In the genomic region with DNA sequence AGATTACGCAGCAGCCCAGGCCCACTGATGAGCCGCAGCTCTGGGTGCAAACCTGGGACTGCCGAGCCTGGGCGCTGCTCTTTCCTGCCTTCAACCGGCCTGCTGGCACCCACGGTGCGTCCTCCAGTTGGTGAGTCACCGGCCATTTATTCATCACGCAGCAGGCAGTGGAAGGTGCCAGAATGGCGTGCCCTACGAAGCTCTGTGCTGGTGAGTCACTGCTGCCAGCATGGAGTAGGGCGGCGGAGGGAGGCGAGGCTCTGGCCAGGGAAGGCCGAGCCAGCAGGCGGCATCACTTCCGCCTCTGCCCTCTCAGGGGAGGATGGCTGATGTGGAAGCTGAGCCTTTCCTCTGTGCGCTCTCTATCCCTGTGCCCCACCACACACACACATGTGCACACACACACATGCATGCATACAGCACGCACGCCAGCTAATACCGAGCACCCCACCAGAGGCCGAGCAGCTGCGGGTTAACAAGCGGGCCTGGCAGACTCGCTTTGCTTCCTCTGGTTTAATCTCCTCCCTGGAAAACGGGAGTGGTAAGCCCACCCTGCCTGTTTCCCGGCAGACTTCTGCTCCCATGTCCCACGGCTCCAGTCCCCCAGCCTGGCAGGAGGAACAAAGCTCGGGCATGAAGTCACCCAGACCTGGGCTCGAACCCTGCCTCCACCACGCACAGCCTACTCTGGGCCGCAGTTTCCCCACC, we compare ENCODE assay signal across 14 cellular contexts. TPM values are rescaled to one million over a fixed set of nuclear protein-coding genes. Genes with fewer than 3 reads are reported as not detected.
DNase-seq lines count a peak whose midpoint lies in the region; ATAC-seq and TF ChIP-seq lines count a peak whose summit lies in the region.
"Had no signal": no experiment of that assay in that cellular context is flagged by ENCODE, and none has a peak within 500 bp of the region (broad histone marks: within the 10 kb centered on the region; RNA-seq: fewer than 3 reads in every experiment).

No MANE protein-coding gene starts in this region.

- DNase-seq in Daoy (ENCODE audit: low read depth), result peak; percentile 100
- peak; percentile 57 for DNase-seq in NCI-H2196 (lab: John Stamatoyannopoulos, UW; ENCODE audit: unreplicated experiment)
- peak in 7 of 10 donors; percentile 63 to 86 (median 71) for DNase-seq in dorsolateral prefrontal cortex
- peak; percentile 14 for DNase-seq in prostate gland (ENCODE audit: low spot score)
- no peak for DNase-seq in NCI-H1417 (lab: John Stamatoyannopoulos, UW)
- DNase-seq: CD8-positive, alpha-beta memory T cell; HCEC 1CT; lower lobe of right lung; Right ventricle myocardium superior; stimulated activated naive B cell treated with anti-CD40 and anti-IgM and Interleukin-4, amounts not matched to agents 10 μg/mL and 1 μg/mL and 100 μg/mL, for 72 hours had no signal

- ATAC-seq in GM21423 (IDR thresholded peaks at IDR 0.05; ENCODE audit: unreplicated experiment) (no peak), HG02763 (IDR thresholded peaks at IDR 0.05; ENCODE audit: unreplicated experiment) (no peak), GM18511 (IDR thresholded peaks at IDR 0.05; ENCODE audit: unreplicated experiment) (no peak)
- ATAC-seq: lower lobe of right lung; stimulated activated naive B cell treated with anti-CD40 and anti-IgM and Interleukin-4, amounts not matched to agents 10 μg/mL and 1 μg/mL and 100 μg/mL, for 72 hours had no signal

- H3K27me3 ChIP-seq in dorsolateral prefrontal cortex, result no peaks in the 10 kb centered on the region
- no peaks in the 10 kb centered on the region for H3K27me3 ChIP-seq in prostate gland (replicated peaks; ENCODE audit: insufficient read depth)
- H3K27me3 ChIP-seq: pancreas had no signal

- no peaks in the 10 kb centered on the region for H3K9me3 ChIP-seq in prostate gland
- H3K9me3 ChIP-seq: lower lobe of right lung, pancreas had no signal

- H3K4me1 ChIP-seq in prostate gland (replicated peaks), result peaks cover 8% of the 10 kb centered on the region
- H3K4me1 ChIP-seq: lower lobe of right lung, pancreas had no signal

- TF ChIP-seq POLR2A in prostate gland (IDR thresholded peaks at IDR 0.05), result peak; percentile 18

- H3K27ac ChIP-seq in dorsolateral prefrontal cortex (peak overlapping the region in 10 of 59 donors; percentile 6 to 57 (median 44)), prostate gland (no peak overlapping the region)
- H3K27ac ChIP-seq: lower lobe of right lung, pancreas had no signal

- TF ChIP-seq CTCF in dorsolateral prefrontal cortex (IDR thresholded peaks at IDR 0.05 in 54 of 56, conservative IDR thresholded peaks at IDR 0.05 in 2 of 56; ENCODE audit: low read depth in 1 of 56, partially characterized antibody in 56 of 56) (no peak), prostate gland (IDR thresholded peaks at IDR 0.05) (no peak)

- H3K36me3 ChIP-seq in prostate gland, result no peaks in the 10 kb centered on the region
- H3K36me3 ChIP-seq: lower lobe of right lung, pancreas had no signal

- intact Hi-C loops in dorsolateral prefrontal cortex (cut with DNase I), result no loop called here
- intact Hi-C loops in prostate gland (cut with DNase I), result no loop called here

- 71% methylated on average over 32 of the region's 32 CpGs for WGBS in prostate gland

- no peak overlapping the region for H3K4me3 ChIP-seq in dorsolateral prefrontal cortex
- no peak overlapping the region for H3K4me3 ChIP-seq in prostate gland
- H3K4me3 ChIP-seq: lower lobe of right lung, pancreas had no signal

RNA-seq across cellular contexts. Expression of a gene that starts 39.2 kb away (rescaled TPM):
- total RNA-seq in Daoy (2014; rRNA removed; shearing (Covaris generic)), result 23.7 and 35.5 TPM in 2 replicates
- total RNA-seq in dorsolateral prefrontal cortex (1,000 to 10,000 TPM in 2 of 120 experiments, 100 to 1,000 TPM in 118; 171 to 1,128 (median 638) TPM), prostate gland (10 to 100 TPM; 11.7 to 23.3 TPM)
- total RNA-seq: CD8-positive, alpha-beta memory T cell had no signal

Comparison
In these comparisons a context has a peak if more than half of its experiments do, and no peak if none do; other contexts are left out.
1. DNase-seq: peak in Daoy (single experiment), NCI-H2196 (single experiment), dorsolateral prefrontal cortex (7 of 10) and prostate gland (single experiment); none in NCI-H1417 (0 of 3).